Comparison of ENCODE assay signal across 9 cellular contexts in genomic region chr20:46547995-46548394, GRCh38. TPM values are rescaled to one million over a fixed set of nuclear protein-coding genes. Genes with fewer than 3 reads are reported as not detected.
"Had no signal": no experiment of that assay in that cellular context is flagged by ENCODE, and none has a peak within 500 bp of the region (broad histone marks: within the 10 kb centered on the region; RNA-seq: fewer than 3 reads in every experiment).

No MANE protein-coding gene starts in this region.

- H3K27ac ChIP-seq: HL-60, KMS-11 had no signal

- H3K4me3 Mint-ChIP-seq: IgD-negative memory B cell had no signal

- H3K4me3 ChIP-seq: K562 had no signal

- H3K36me3 Mint-ChIP-seq: IgD-negative memory B cell had no signal

- H3K9me3 Mint-ChIP-seq: IgD-negative memory B cell had no signal

- H3K4me2 ChIP-seq: KMS-11 had no signal

- DNase-seq: IMR-90, KBM-7, KG1 had no signal

- H3K27ac Mint-ChIP-seq: IgD-negative memory B cell had no signal

- H3K9ac ChIP-seq: KMS-11 had no signal

- FAIRE-seq: K562 had no signal

- H3K27me3 Mint-ChIP-seq: IgD-negative memory B cell had no signal

- ATAC-seq: K562 had no signal

RNA-seq across cellular contexts. Expression of gene OCSTAMP, which starts 2.5 kb away (rescaled TPM):
- total RNA-seq: HT-29, HT1080, IMR-90, K562 had no signal
- polyA plus RNA-seq: IgD-negative memory B cell, IMR-90, K562 had no signal

RNA-seq across cellular contexts. Expression of gene ZNF334, which starts 34.6 kb away (rescaled TPM):
- total RNA-seq: HT1080 had no signal
- polyA plus RNA-seq: IgD-negative memory B cell had no signal
